Comparison of ENCODE assay signal across 8 cellular contexts in the genomic region with DNA sequence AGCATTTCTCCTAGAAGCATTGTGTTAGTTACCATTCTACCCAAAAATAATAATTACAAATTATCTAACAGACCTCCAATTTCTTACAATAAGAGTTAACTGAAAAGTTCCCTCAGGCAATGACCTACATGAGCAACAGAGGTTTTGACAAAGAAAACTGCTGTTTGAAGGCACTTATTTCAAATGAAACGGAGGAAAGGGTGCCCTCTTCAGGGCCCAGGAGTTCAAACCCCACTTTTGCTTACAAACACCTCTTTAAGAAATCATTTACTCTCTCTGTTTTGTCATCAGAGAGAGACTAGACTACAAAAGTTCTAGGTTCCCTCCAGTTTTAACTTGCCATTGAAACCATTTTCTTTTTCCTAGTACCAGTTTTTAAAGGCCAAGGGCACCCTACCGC. TPM values are rescaled to one million over a fixed set of nuclear protein-coding genes. Genes with fewer than 3 reads are reported as not detected.
DNase-seq lines count a peak whose midpoint lies in the region; ATAC-seq, FAIRE-seq and TF ChIP-seq lines count a peak whose summit lies in the region.

No MANE protein-coding gene starts in this region.

- POLR2A ChIA-PET in HepG2 (lab: Yijun Ruan, JAX) (no interaction called here), SK-N-SH (lab: Yijun Ruan, JAX) (no interaction called here)

- H3K4me3 ChIP-seq in HepG2 (replicated peaks in 1 of 3; ENCODE audit: insufficient read depth in 1 of 3, low read depth in 2 of 3, low read length in 3 of 3) (no peak overlapping the region), right lobe of liver (no peak overlapping the region), SK-N-SH (ENCODE audit: low read depth in 2 of 2, low read length in 1 of 2) (no peak overlapping the region), fibroblast of the aortic adventitia (ENCODE audit: low read depth, low read length) (no peak overlapping the region), left ventricle myocardium inferior (no peak overlapping the region), lower leg skin (ENCODE audit: low read depth, poor library complexity, severe bottlenecking) (no peak overlapping the region)

- H3K4me1 Mint-ChIP-seq in type B pancreatic cell (ENCODE audit: unreplicated experiment): peaks cover 16% of the 10 kb centered on the region

- no TSS peak for BruUV-seq in HepG2 (replicated peaks; lab: Mats Ljungman, UMichigan)

- H3K9me3 ChIP-seq in HepG2 (ENCODE audit: low read length): no peaks in the 10 kb centered on the region
- no peaks in the 10 kb centered on the region for H3K9me3 ChIP-seq in right lobe of liver
- H3K9me3 ChIP-seq in SK-N-SH: no peaks in the 10 kb centered on the region
- H3K9me3 ChIP-seq in left ventricle myocardium inferior (replicated peaks): no peaks in the 10 kb centered on the region

- intact Hi-C loops in HepG2 (cut with micrococcal nuclease; ENCODE audit: unreplicated experiment): loop anchor here (2.0 to 5.0 kb wide), 2 partner anchors 80 to 148 kb away; a partner anchor contains a TSS
- intact Hi-C loops in right lobe of liver (cut with DNase I): loop anchor here (10.0 kb wide), 1 partner anchor 152 kb away; a partner anchor contains a TSS
- intact Hi-C loops in left ventricle myocardium inferior (cut with micrococcal nuclease): loop anchor here (5.0 kb wide), 1 partner anchor 150 kb away; no protein-coding TSS in a partner anchor
- intact Hi-C loops in lower leg skin (cut with DNase I; ENCODE audit: low total_unique reads): no loop called here

- H3K79me2 ChIP-seq in HepG2 (ENCODE audit: insufficient read depth, low read length) (peaks cover 81% of the 10 kb centered on the region), SK-N-SH (ENCODE audit: insufficient read depth) (peaks cover 77% of the 10 kb centered on the region)

- no peaks in the 10 kb centered on the region for H3K9me2 ChIP-seq in SK-N-SH

- ATAC-seq in HepG2 (peak; percentile 52), right lobe of liver (no peak)

- H3F3A ChIP-seq in SK-N-SH (replicated peaks; ENCODE audit: insufficient read depth): peaks cover 3% of the 10 kb centered on the region

- H3K9me3 Mint-ChIP-seq in type B pancreatic cell: no peaks in the 10 kb centered on the region

- H3K36me3 Mint-ChIP-seq in type B pancreatic cell: peaks cover 3% of the 10 kb centered on the region

- H3K4me1 ChIP-seq in HepG2 (ENCODE audit: insufficient read depth, low read length) (peaks cover 15% of the 10 kb centered on the region), right lobe of liver (peaks cover 0 to 5% (median 0%) of the 10 kb centered on the region in 4 donors), SK-N-SH (ENCODE audit: control insufficient read depth in 1 of 2, insufficient read depth in 2 of 2, low read depth in 1 of 2, low read length in 1 of 2) (peaks cover 0 to 6% of the 10 kb centered on the region in 2 experiments; a peak in 2 of 4 replicates), left ventricle myocardium inferior (peaks cover 57% of the 10 kb centered on the region)

- H3K4me2 ChIP-seq in HepG2 (ENCODE audit: low read depth, low read length) (no peak overlapping the region; the same call in 1 of the 2 replicates), SK-N-SH (no peak overlapping the region)

- 88% methylated on average over 2 of the region's 2 CpGs for WGBS in HepG2 (ENCODE audit: low lambda C conversion rate)
- 64% methylated on average over 2 of the region's 2 CpGs for WGBS in right lobe of liver (ENCODE audit: insufficient coverage, low coverage, low lambda C conversion rate, missing lambda C conversion rate)
- 92% methylated on average over 2 of the region's 2 CpGs for WGBS in SK-N-SH (ENCODE audit: low lambda C conversion rate)
- 75 to 79% methylated on average over 2 of the region's 2 CpGs for WGBS in lower leg skin, 2 donors

- no peak for FAIRE-seq in HepG2 (lab: Jason Lieb, UNC)

- H3K27ac ChIP-seq in HepG2 (ENCODE audit: extremely low read length, insufficient read depth, low read length): peak overlapping the region; percentile 45
- no peak overlapping the region for H3K27ac ChIP-seq in right lobe of liver
- H3K27ac ChIP-seq in SK-N-SH (ENCODE audit: low read depth in 2 of 2, low read length in 1 of 2): no peak overlapping the region
- no peak overlapping the region for H3K27ac ChIP-seq in left ventricle myocardium inferior (replicated peaks)

- H3K4me3 Mint-ChIP-seq in type B pancreatic cell: no peak overlapping the region

- TF ChIP-seq RAD21 in HepG2 (CRISPR knock-in tag; IDR thresholded peaks at IDR 0.05): no peak
- TF ChIP-seq RAD21 in SK-N-SH (IDR thresholded peaks at IDR 0.05; ENCODE audit: low read length): peak; percentile 44

- CTCF ChIA-PET in HepG2 (lab: Yijun Ruan, JAX; ENCODE audit: low intra/inter-chr PET ratio, low total read pairs): interaction anchor here (1.1 to 3.1 kb wide), 3 partner anchors 47 to 167 kb away, joined by 3 to 23 read pairs (median 11); no protein-coding TSS in a partner anchor
- CTCF ChIA-PET in SK-N-SH (lab: Yijun Ruan, JAX): interaction anchor here (0.6 to 9.1 kb wide), 22 partner anchors 8 to 190 kb away, joined by 3 to 204 read pairs (median 8); a partner anchor contains a TSS

- no peaks in the 10 kb centered on the region for H3K27me3 Mint-ChIP-seq in type B pancreatic cell

- H3K27me3 ChIP-seq in HepG2 (ENCODE audit: control insufficient read depth in 1 of 2, insufficient read depth in 2 of 2, low read length in 2 of 2): no peaks in the 10 kb centered on the region
- no peaks in the 10 kb centered on the region for H3K27me3 ChIP-seq in right lobe of liver
- H3K27me3 ChIP-seq in SK-N-SH (ENCODE audit: insufficient read depth): no peaks in the 10 kb centered on the region
- H3K27me3 ChIP-seq in left ventricle myocardium inferior (ENCODE audit: low read depth): no peaks in the 10 kb centered on the region

- TF ChIP-seq POLR2A in HepG2 (IDR thresholded peaks at IDR 0.05; ENCODE audit: insufficient read depth in 1 of 2, low read depth in 2 of 2, low read length in 2 of 2) (no peak), right lobe of liver (IDR thresholded peaks at IDR 0.05) (no peak), lower leg skin (IDR thresholded peaks at IDR 0.05) (no peak)

- peak overlapping the region; percentile 58 for H3K27ac Mint-ChIP-seq in type B pancreatic cell

- TF ChIP-seq CTCF in HepG2 (CRISPR knock-in tag; IDR thresholded peaks at IDR 0.05) (0 out of 2 replicates have a peak, but pooled peaks have one; percentile 6), right lobe of liver (IDR thresholded peaks at IDR 0.05) (peak in 2 of 4 donors; percentile 10 to 23), SK-N-SH (IDR thresholded peaks at IDR 0.05) (peak; percentile 20), fibroblast of the aortic adventitia (IDR thresholded peaks at IDR 0.05; ENCODE audit: insufficient read depth, low read length) (peak; percentile 19), type B pancreatic cell (conservative IDR thresholded peaks at IDR 0.05) (no peak), left ventricle myocardium inferior (IDR thresholded peaks at IDR 0.05; ENCODE audit: borderline replicate concordance) (no peak), lower leg skin (IDR thresholded peaks at IDR 0.05) (no peak)

- TF ChIP-seq EP300 in HepG2 (IDR thresholded peaks at IDR 0.05; ENCODE audit: low read depth in 2 of 2, low read length in 2 of 2): no peak
- TF ChIP-seq EP300 in HepG2 (CRISPR knock-in tag; IDR thresholded peaks at IDR 0.05; ENCODE audit: borderline replicate concordance): no peak
- no peak for TF ChIP-seq EP300 in SK-N-SH (IDR thresholded peaks at IDR 0.05; ENCODE audit: borderline replicate concordance in 1 of 2, low read depth in 1 of 2, low read length in 1 of 2)

- in situ Hi-C loops in HepG2 (cut with HindIII; ENCODE audit: extremely low pct_ligation_motif_present, low pct_unique_long_range_greater_than_20kb): loop anchor here (5.0 kb wide), 1 partner anchor 45 kb away; no protein-coding TSS in a partner anchor

- no peak overlapping the region for H2AFZ ChIP-seq in HepG2 (ENCODE audit: low read length)
- no peak overlapping the region for H2AFZ ChIP-seq in SK-N-SH (ENCODE audit: low read depth)

- DNase-seq in HepG2 (ENCODE audit: low spot score) (no peak), right lobe of liver (no peak), SK-N-SH (no peak), fibroblast of the aortic adventitia (ENCODE audit: low read depth) (peak; percentile 24), type B pancreatic cell (ENCODE audit: extremely low spot score, unreplicated experiment) (no peak), left ventricle myocardium inferior (no peak), lower leg skin (ENCODE audit: low spot score in 2 of 2) (no peak)
- no peak for DNase-seq in stimulated activated CD8-positive, alpha-beta memory T cell treated with anti-CD3 and anti-CD28 coated beads, Interleukin-4, amount 100 ng/mL, for 48 hours

- H3K36me3 ChIP-seq in HepG2 (replicated peaks in 1 of 2; ENCODE audit: control insufficient read depth in 1 of 2, insufficient read depth in 2 of 2, low read length in 2 of 2) (peaks cover 10 to 26% of the 10 kb centered on the region in 2 experiments), right lobe of liver (peaks cover 0 to 16% (median 4%) of the 10 kb centered on the region in 4 donors), SK-N-SH (replicated peaks in 1 of 2; ENCODE audit: control insufficient read depth in 1 of 2, insufficient read depth in 2 of 2, low read length in 1 of 2) (peaks cover 5 to 14% of the 10 kb centered on the region in 2 experiments), left ventricle myocardium inferior (peaks cover 15% of the 10 kb centered on the region)

- H4K20me1 ChIP-seq in HepG2 (ENCODE audit: insufficient read depth, low read length): peaks cover 54% of the 10 kb centered on the region
- peaks cover 78% of the 10 kb centered on the region for H4K20me1 ChIP-seq in SK-N-SH (ENCODE audit: insufficient read depth)

- H3K9ac ChIP-seq in HepG2 (ENCODE audit: insufficient read depth, low read depth, low read length) (no peak overlapping the region; the same call in 1 of the 2 replicates), SK-N-SH (no peak overlapping the region)

RNA-seq across cellular contexts. Expression of a gene that starts 56.7 kb away (rescaled TPM):
- 26.0 and 26.1 TPM in 2 replicates for total RNA-seq in HepG2 (2016; rRNA removed; fragmentation: Illumina TruSeq; extraction: Trizol)
- 17.6 and 23.5 TPM in 2 replicates for total RNA-seq in HepG2 (2016; cell fraction: cytosol; rRNA removed; fragmentation: Illumina TruSeq; extraction: Trizol; ENCODE audit: low read depth)
- total RNA-seq in HepG2 (2016; cell fraction: insoluble cytoplasmic fraction; rRNA removed; fragmentation: Illumina TruSeq; extraction: Trizol): 22.8 and 26.4 TPM in 2 replicates
- 11.4 and 12.2 TPM in 2 replicates for total RNA-seq in HepG2 (2016; cell fraction: membrane; rRNA removed; fragmentation: Illumina TruSeq; extraction: Trizol)
- total RNA-seq in HepG2 (2016; cell fraction: nucleus; rRNA removed; fragmentation: Illumina TruSeq; extraction: Trizol): 31.5 and 33.0 TPM in 2 replicates
- polyA plus RNA-seq in HepG2 (2011; rRNA removed): 15.7 and 16.8 TPM in 2 replicates
- 7.8 and 8.9 TPM in 2 replicates for polyA plus RNA-seq in HepG2 (2011; cell fraction: cytosol; rRNA removed)
- polyA plus RNA-seq in HepG2 (2011; cell fraction: nucleus; rRNA removed): 32.8 and 50.7 TPM in 2 replicates
- polyA plus RNA-seq in HepG2 (2012): 16.2 and 19.7 TPM in 2 replicates
- 0.49 and 0.63 TPM in 2 replicates for polyA plus RNA-seq in HepG2 (2016; cell fraction: cytosol; fragmentation: Illumina TruSeq; extraction: Trizol; ENCODE audit: low read depth)
- polyA plus RNA-seq in HepG2 (2016; cell fraction: insoluble cytoplasmic fraction; fragmentation: Illumina TruSeq; extraction: Trizol; ENCODE audit: low read depth): 10.4 and 12.5 TPM in 2 replicates
- polyA plus RNA-seq in HepG2 (2016; cell fraction: membrane; fragmentation: Illumina TruSeq; extraction: Trizol; ENCODE audit: low read depth): 1.7 and 2.2 TPM in 2 replicates
- polyA plus RNA-seq in HepG2 (2016; cell fraction: nucleus; fragmentation: Illumina TruSeq; extraction: Trizol; ENCODE audit: insufficient read depth, low read depth): 14.6 and 18.1 TPM in 2 replicates
- 74.1 and 110 TPM in 2 replicates for polyA minus RNA-seq in HepG2 (2011; rRNA and poly(A)+ RNA removed; ENCODE audit: low replicate concordance)
- polyA minus RNA-seq in HepG2 (2011; cell fraction: cytosol; rRNA and poly(A)+ RNA removed): 20.0 and 28.0 TPM in 2 replicates
- polyA minus RNA-seq in HepG2 (2011; cell fraction: nucleus; rRNA and poly(A)+ RNA removed): 91.6 and 127 TPM in 2 replicates
- total RNA-seq in right lobe of liver: 10 to 100 TPM; 11.0 to 15.7 (median 13.6) TPM
- polyA plus RNA-seq in SK-N-SH (2012; rRNA removed): 10.0 and 10.4 TPM in 2 replicates
- polyA plus RNA-seq in SK-N-SH (2012; cell fraction: cytosol; rRNA removed): 5.6 and 6.9 TPM in 2 replicates
- 9.9 and 11.9 TPM in 2 replicates for polyA plus RNA-seq in SK-N-SH (2012; cell fraction: nucleus; rRNA removed)
- 18.0 and 46.9 TPM in 2 replicates for total RNA-seq in fibroblast of the aortic adventitia (ENCODE audit: low replicate concordance)
- total RNA-seq in type B pancreatic cell (ENCODE audit: low replicate concordance): 34.5 and 38.8 TPM in 2 replicates
- 14.2 TPM for total RNA-seq in left ventricle myocardium inferior
- 10 to 100 TPM; 31.5 to 67.5 (median 36.2) TPM for total RNA-seq in lower leg skin

Comparison
In these comparisons a context has a peak if more than half of its experiments do, and no peak if none do; other contexts are left out.
1. CTCF ChIP-seq: peak in HepG2 (single experiment), SK-N-SH (single experiment) and fibroblast of the aortic adventitia (single experiment); none in type B pancreatic cell (single experiment), left ventricle myocardium inferior (single experiment) and lower leg skin (0 of 3).